In the genomic region with DNA sequence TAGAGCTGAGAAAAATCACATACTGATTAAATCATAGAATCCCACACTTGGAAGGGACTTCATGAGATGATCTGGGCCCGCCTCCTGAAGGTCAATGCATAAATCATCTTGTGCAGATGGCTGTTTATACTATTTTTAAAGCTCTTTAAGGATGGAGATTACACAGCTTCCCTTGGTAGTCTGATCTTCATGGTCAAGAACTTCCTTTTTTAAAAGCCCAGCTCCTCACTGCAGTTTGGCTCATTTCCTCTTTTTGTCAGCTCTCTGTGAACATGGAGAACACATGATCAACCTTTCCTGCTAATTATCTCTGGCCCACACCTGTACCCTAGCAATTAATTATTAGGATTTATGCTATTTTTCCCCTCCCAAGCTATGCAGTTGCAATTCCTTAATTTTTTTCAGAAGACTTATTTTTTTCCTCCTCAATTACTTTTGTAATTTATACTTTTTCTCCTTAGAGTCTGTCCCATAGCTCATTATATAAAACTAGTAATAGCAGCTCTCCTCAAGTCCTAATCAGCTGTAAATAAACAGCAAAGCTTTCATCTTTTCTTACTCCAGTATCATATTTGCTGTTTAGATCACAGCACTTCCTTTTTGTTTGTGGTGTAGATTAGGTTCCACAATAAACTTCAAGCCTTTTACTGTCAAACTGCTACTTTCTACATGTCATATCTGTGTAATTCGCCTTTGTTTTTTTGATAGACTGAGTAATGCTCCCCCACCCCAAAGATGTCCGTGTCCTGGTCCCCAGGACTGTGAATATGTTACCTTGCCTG, we compare ENCODE assay signal across 10 cellular contexts. TPM values are rescaled to one million over a fixed set of nuclear protein-coding genes. Genes with fewer than 3 reads are reported as not detected.
DNase-seq lines count a peak whose midpoint lies in the region; ATAC-seq and TF ChIP-seq lines count a peak whose summit lies in the region.
"Had no signal": no experiment of that assay in that cellular context is flagged by ENCODE, and none has a peak within 500 bp of the region (broad histone marks: within the 10 kb centered on the region; RNA-seq: fewer than 3 reads in every experiment).

No MANE protein-coding gene starts in this region.

- H3K27ac Mint-ChIP-seq in mesothelial cell of epicardium: no peak overlapping the region
- H3K27ac Mint-ChIP-seq: stimulated activated naive CD8-positive, alpha-beta T cell treated with anti-CD3 and anti-CD28 coated beads, Interleukin-15, Interleukin-2, amounts not matched to agents 100 ng/mL and 50 ng/mL, for 24 hours had no signal

- peaks cover 4% of the 10 kb centered on the region for H3K27me3 Mint-ChIP-seq in mesothelial cell of epicardium (ENCODE audit: low read depth)
- H3K27me3 Mint-ChIP-seq: stimulated activated naive CD8-positive, alpha-beta T cell treated with anti-CD3 and anti-CD28 coated beads, Interleukin-15, Interleukin-2, amounts not matched to agents 100 ng/mL and 50 ng/mL, for 24 hours had no signal

- no peak for TF ChIP-seq CTCF in AG10803 (conservative IDR thresholded peaks at IDR 0.05; ENCODE audit: low read length)
- no peak for TF ChIP-seq CTCF in testis (IDR thresholded peaks at IDR 0.05)
- TF ChIP-seq CTCF in mesothelial cell of epicardium (IDR thresholded peaks at IDR 0.05; ENCODE audit: unreplicated experiment): no peak

- no peaks in the 10 kb centered on the region for H3K9me3 ChIP-seq in testis

- H3K4me3 Mint-ChIP-seq in mesothelial cell of epicardium: no peak overlapping the region
- H3K4me3 Mint-ChIP-seq: stimulated activated naive CD8-positive, alpha-beta T cell treated with anti-CD3 and anti-CD28 coated beads, Interleukin-15, Interleukin-2, amounts not matched to agents 100 ng/mL and 50 ng/mL, for 24 hours had no signal

- H3K27me3 ChIP-seq in testis: no peaks in the 10 kb centered on the region

- intact Hi-C loops in testis (cut with DNase I; ENCODE audit: low total_unique reads): loop anchor here (5.0 kb wide), 1 partner anchor 119 kb away; no protein-coding TSS in a partner anchor

- H3K4me3 ChIP-seq in AG10803 (ENCODE audit: low read length) (no peak overlapping the region), testis (no peak overlapping the region)

- no peak for TF ChIP-seq POLR2A in testis (IDR thresholded peaks at IDR 0.05)

- no peaks in the 10 kb centered on the region for H3K36me3 Mint-ChIP-seq in mesothelial cell of epicardium
- H3K36me3 Mint-ChIP-seq: brain had no signal

- H3K4me1 Mint-ChIP-seq in mesothelial cell of epicardium: peaks cover 11% of the 10 kb centered on the region

- H3K36me3 ChIP-seq in testis (ENCODE audit: low read depth, missing control alignments): no peaks in the 10 kb centered on the region

- ATAC-seq in GM19025 (IDR thresholded peaks at IDR 0.05; ENCODE audit: low read depth, unreplicated experiment) (peak; percentile 66), HG03025 (IDR thresholded peaks at IDR 0.05; ENCODE audit: low FRiP score, unreplicated experiment) (peak; percentile 95)

- H3K4me1 ChIP-seq in testis: no peaks in the 10 kb centered on the region

- DNase-seq in AG10803 (ENCODE audit: low read depth): peak; percentile 29
- peak; percentile 89 for DNase-seq in SIG-M5 treated with dmso at 0.1 percent for 504 hours (lab: John Stamatoyannopoulos, UW; ENCODE audit: unreplicated experiment)
- DNase-seq in NCI-H187 treated with DMSO at 0.1 percent for 48 hours (lab: John Stamatoyannopoulos, UW): no peak
- DNase-seq in testis: no peak
- DNase-seq in mesothelial cell of epicardium (ENCODE audit: low spot score in 2 of 2, unreplicated experiment in 2 of 2): no peak
- no peak for DNase-seq in H4 (ENCODE audit: low spot score)

- WGBS in testis, 2 donors: 53 to 81% methylated on average over 3 of the region's 3 CpGs

- H3K9me3 Mint-ChIP-seq in mesothelial cell of epicardium: peaks cover 9% of the 10 kb centered on the region
- H3K9me3 Mint-ChIP-seq: stimulated activated naive CD8-positive, alpha-beta T cell treated with anti-CD3 and anti-CD28 coated beads, Interleukin-15, Interleukin-2, amounts not matched to agents 100 ng/mL and 50 ng/mL, for 24 hours had no signal

- no peak overlapping the region for H3K27ac ChIP-seq in testis

RNA-seq across cellular contexts. Expression of gene GCG, which starts 25.7 kb away (rescaled TPM):
- not detected for total RNA-seq in testis
- polyA plus RNA-seq in testis (ENCODE audit: insufficient read depth, low read depth, low replicate concordance): not detected
- total RNA-seq in mesothelial cell of epicardium: 0.29 to 0.36 TPM in 2 of 3 replicates, not detected in the other
- total RNA-seq in H4 (2014; rRNA removed; shearing (Covaris generic)): not detected in 2 replicates

RNA-seq across cellular contexts. Expression of gene DPP4, which starts 52.3 kb away (rescaled TPM):
- total RNA-seq in testis: 1 to 10 TPM; 1.2 to 1.7 TPM
- 6.3 TPM for polyA plus RNA-seq in testis (ENCODE audit: insufficient read depth, low read depth, low replicate concordance)
- total RNA-seq in mesothelial cell of epicardium: 7.2 to 8.2 TPM (median 7.6 TPM) in 3 replicates
- not detected in 2 replicates for total RNA-seq in H4 (2014; rRNA removed; shearing (Covaris generic))

Comparison
In these comparisons a context has a peak if more than half of its experiments do, and no peak if none do; other contexts are left out.
1. DNase-seq: peak in AG10803 (single experiment) and SIG-M5 treated with dmso at 0.1 percent for 504 hours (single experiment); none in NCI-H187 treated with DMSO at 0.1 percent for 48 hours (single experiment), testis (single experiment), mesothelial cell of epicardium (0 of 2) and H4 (single experiment).